26 cellular contexts compared by ENCODE assay signal in the genomic region with DNA sequence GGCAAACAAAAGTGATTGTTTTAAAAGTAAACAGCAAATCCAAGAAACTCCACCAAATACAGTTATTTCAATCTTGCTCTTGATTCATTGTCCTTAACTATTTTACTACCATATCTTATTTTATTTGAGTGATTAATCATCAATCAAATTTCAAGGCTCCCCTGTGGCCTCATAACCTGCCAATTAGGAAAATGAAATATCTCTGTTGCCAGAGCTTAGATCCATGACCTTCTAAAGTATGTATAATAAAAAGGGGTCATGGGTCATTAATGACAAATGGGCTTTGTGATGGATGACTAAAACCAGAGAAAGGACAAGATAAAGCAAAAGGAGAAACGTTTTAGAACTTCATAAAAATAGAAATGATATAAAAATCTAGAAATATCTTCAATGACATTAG. TPM values are rescaled to one million over a fixed set of nuclear protein-coding genes. Genes with fewer than 3 reads are reported as not detected.
"Had no signal": no experiment of that assay in that cellular context is flagged by ENCODE, and none has a peak within 500 bp of the region (broad histone marks: within the 10 kb centered on the region; RNA-seq: fewer than 3 reads in every experiment).

No MANE protein-coding gene starts in this region.

- H3K4me1 Mint-ChIP-seq: endodermal cell, immature natural killer cell, naive B cell had no signal

- H3K4me1 ChIP-seq: colonic mucosa, esophagus muscularis mucosa, gastroesophageal sphincter, heart left ventricle, left lung, lower lobe of right lung had no signal

- H3K4me3 Mint-ChIP-seq: dendritic cell treated with granulocyte-macrophage colony-stimulating factor and Interleukin-4, amounts not matched to agents 40 ng/mL and 50 ng/mL, for 4 days; effector memory CD8-positive, alpha-beta T cell; endodermal cell; immature natural killer cell; mesothelial cell of epicardium; naive B cell; naive thymus-derived CD8-positive, alpha-beta T cell had no signal

- H3K27me3 ChIP-seq: colonic mucosa, esophagus muscularis mucosa, foreskin keratinocyte, gastroesophageal sphincter, hepatocyte, left lung had no signal

- H3K36me3 ChIP-seq: colonic mucosa, esophagus muscularis mucosa, gastroesophageal sphincter, heart left ventricle, left lung, lower lobe of right lung had no signal

- ATAC-seq: effector memory CD8-positive, alpha-beta T cell; foreskin keratinocyte; gastroesophageal sphincter; heart left ventricle; left cardiac atrium; left lung; left ventricle myocardium superior; lower lobe of right lung; mucosa of descending colon; naive thymus-derived CD8-positive, alpha-beta T cell had no signal

- H3K36me3 Mint-ChIP-seq: immature natural killer cell, mesothelial cell of epicardium, naive B cell had no signal

- FAIRE-seq: endometrium, endothelial cell of umbilical vein, frontal cortex, keratinocyte had no signal

- H3K4me2 ChIP-seq: hepatocyte had no signal

- H2AFZ ChIP-seq: hepatocyte had no signal

- DNase-seq: colonic mucosa; cortex of kidney; effector CD8-positive, alpha-beta T cell; effector memory CD8-positive, alpha-beta T cell; endodermal cell; foreskin keratinocyte; heart left ventricle; hypothalamus; immature natural killer cell; left cardiac atrium; left lung; left ventricle myocardium superior; lower lobe of right lung; mesenchymal stem cell; mucosa of descending colon; naive B cell; naive thymus-derived CD8-positive, alpha-beta T cell had no signal

- H3K27ac ChIP-seq: colonic mucosa, esophagus muscularis mucosa, foreskin keratinocyte, gastroesophageal sphincter, heart left ventricle, hepatocyte, left lung, lower lobe of right lung had no signal

- H3K9me3 ChIP-seq: colonic mucosa, esophagus muscularis mucosa, gastroesophageal sphincter, heart left ventricle, left lung, lower lobe of right lung, mucosa of descending colon had no signal

- H3K9me3 Mint-ChIP-seq: dendritic cell treated with granulocyte-macrophage colony-stimulating factor and Interleukin-4, amounts not matched to agents 40 ng/mL and 50 ng/mL, for 4 days; effector memory CD8-positive, alpha-beta T cell; endodermal cell; mesothelial cell of epicardium; naive thymus-derived CD8-positive, alpha-beta T cell had no signal

- H3K4me3 ChIP-seq: colonic mucosa, esophagus muscularis mucosa, gastroesophageal sphincter, heart left ventricle, hepatocyte, left lung, lower lobe of right lung, mucosa of descending colon had no signal

RNA-seq across cellular contexts. Expression of gene NRCAM, which starts 28.5 kb away (rescaled TPM):
- polyA plus RNA-seq: immature natural killer cell had no signal
